Comparison of ENCODE assay signal across 14 cellular contexts in the genomic region with DNA sequence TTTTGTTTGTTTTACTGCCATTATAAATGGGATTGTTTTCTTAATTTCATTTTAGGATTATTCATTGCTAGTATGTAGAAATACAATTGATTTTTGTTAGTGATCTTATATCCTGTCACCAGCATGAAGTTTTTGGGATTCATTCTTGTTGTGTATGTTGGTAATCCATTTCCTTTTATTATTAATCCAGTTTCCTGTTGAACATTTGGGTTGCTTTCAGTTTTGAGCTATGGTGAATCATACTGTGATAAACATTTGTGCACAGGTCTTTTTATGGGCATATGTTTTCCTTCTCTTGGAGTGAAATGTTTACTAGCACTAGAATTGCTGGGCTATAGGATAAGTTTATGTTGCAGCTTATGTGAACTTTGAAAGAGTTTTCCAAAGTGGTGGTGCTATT.
DNase-seq lines count a peak whose midpoint lies in the region; ATAC-seq and TF ChIP-seq lines count a peak whose summit lies in the region.
"Had no signal": no experiment of that assay in that cellular context is flagged by ENCODE, and none has a peak within 500 bp of the region (broad histone marks: within the 10 kb centered on the region; RNA-seq: fewer than 3 reads in every experiment).

No MANE protein-coding gene starts in this region.

- H2AK5ac ChIP-seq in IMR-90 (ENCODE audit: low read depth, low read length) = no peak overlapping the region

- CTCF ChIA-PET in IMR-90 (lab: Yijun Ruan, JAX) = interaction anchor here (1.1 kb wide), 2 partner anchors 48 to 67 kb away, joined by 3 to 4 read pairs; no protein-coding TSS in a partner anchor

- H3K56ac ChIP-seq in IMR-90 (ENCODE audit: extremely low read depth, insufficient read depth, low read length) = no peak overlapping the region

- POLR2A ChIA-PET in IMR-90 (lab: Charles Lee; ENCODE audit: unreplicated experiment) = no interaction called here

- H3K9ac ChIP-seq in IMR-90 (ENCODE audit: low read depth, low read length) = no peak overlapping the region

- H3K4ac ChIP-seq in IMR-90 (ENCODE audit: low read depth, low read length) = no peak overlapping the region

- peak; percentile 11 for DNase-seq in DMS53 (lab: John Stamatoyannopoulos, UW)
- no peak for DNase-seq in DMS53 treated with DMSO at 0.1 percent for 48 hours (lab: John Stamatoyannopoulos, UW; ENCODE audit: unreplicated experiment)
- peak; percentile 60 for DNase-seq in IMR-90
- peak; percentile 41 for DNase-seq in epithelial cell of esophagus (ENCODE audit: low read depth)
- DNase-seq in psoas muscle = no peak
- DNase-seq in T1000 (lab: John Stamatoyannopoulos, UW) = no peak
- DNase-seq: activated T-cell treated with anti-CD3 and anti-CD28 coated beads, Interleukin-2, amount 50 U/mL, for 1 hour; NCI-H1417 treated with DMSO at 0.1 percent for 48 hours; retina had no signal

- no peak overlapping the region for H3K23ac ChIP-seq in IMR-90 (ENCODE audit: low read depth, low read length)

- H3K36me3 ChIP-seq in IMR-90 (ENCODE audit: control insufficient read depth, insufficient read depth, low read length) (peaks cover 9% of the 10 kb centered on the region; the same call in 1 of the 2 replicates), psoas muscle (ENCODE audit: insufficient read depth in 1 of 2, low read depth in 1 of 2) (peaks cover 0 to 2% of the 10 kb centered on the region in 2 donors)
- H3K36me3 ChIP-seq: cardiac muscle cell had no signal

- H2AK9ac ChIP-seq in IMR-90 (replicated peaks; ENCODE audit: low read depth, low read length, poor library complexity) = no peak overlapping the region

- no peak overlapping the region; a peak in 2 of 4 replicates for H4K8ac ChIP-seq in IMR-90 (ENCODE audit: low read depth in 2 of 2, low read length in 2 of 2)

- peak overlapping the region; percentile 86 for H3K4me2 ChIP-seq in IMR-90 (ENCODE audit: low read depth, low read length)

- H3K79me1 ChIP-seq in IMR-90 (ENCODE audit: low read depth in 1 of 2, low read length in 2 of 2) = peaks cover 0 to 19% of the 10 kb centered on the region in 2 experiments; a peak in 3 of 4 replicates

- BruUV-seq in IMR-90 (replicated peaks; lab: Mats Ljungman, UMichigan) = no TSS peak

- dilution Hi-C loops in IMR-90 (cut with HindIII; ENCODE audit: low sequenced_read_pairs, unreplicated experiment) = no loop called here

- H3K27ac ChIP-seq in IMR-90 (ENCODE audit: insufficient read depth, low read length) (peak overlapping the region; percentile 40; the same call in 1 of the 2 replicates), psoas muscle (peak overlapping the region; percentile 18)
- H3K27ac ChIP-seq: 22Rv1, cardiac muscle cell, gastroesophageal sphincter had no signal

- in situ Hi-C loops in IMR-90 (cut with MboI; ENCODE audit: low sequenced_read_pairs) = no loop called here

- H3K27me3 ChIP-seq in IMR-90 (ENCODE audit: control insufficient read depth, insufficient read depth, low read length) (no peaks in the 10 kb centered on the region), psoas muscle (ENCODE audit: insufficient read depth in 3 of 3, low read length in 2 of 3) (no peaks in the 10 kb centered on the region)
- H3K27me3 ChIP-seq: cardiac muscle cell, gastroesophageal sphincter had no signal

- H3K4me1 ChIP-seq in IMR-90 (ENCODE audit: control insufficient read depth, insufficient read depth, low read length) = no peaks in the 10 kb centered on the region
- peaks cover 27% of the 10 kb centered on the region for H3K4me1 ChIP-seq in psoas muscle
- H3K4me1 ChIP-seq: gastroesophageal sphincter had no signal

- H3K9me3 ChIP-seq in IMR-90 (ENCODE audit: control insufficient read depth, insufficient read depth, low read length) (peaks cover 2% of the 10 kb centered on the region; the same call in 1 of the 2 replicates), psoas muscle (no peaks in the 10 kb centered on the region)

- no peak overlapping the region for H2BK120ac ChIP-seq in IMR-90 (ENCODE audit: low read depth, low read length)

- H4K91ac ChIP-seq in IMR-90 (ENCODE audit: insufficient read depth, low read depth, low read length) = no peak overlapping the region

- ATAC-seq in IMR-90 (ENCODE audit: low read depth) (peak; percentile 86), psoas muscle (no peak), GM19324 (IDR thresholded peaks at IDR 0.05; ENCODE audit: low FRiP score, unreplicated experiment) (no peak), HG02884 (IDR thresholded peaks at IDR 0.05; ENCODE audit: unreplicated experiment) (no peak)
- ATAC-seq: gastroesophageal sphincter had no signal

- H2BK5ac ChIP-seq in IMR-90 (ENCODE audit: low read depth, low read length, poor library complexity, severe bottlenecking) = peak overlapping the region; percentile 76

- no peak overlapping the region for H3K14ac ChIP-seq in IMR-90 (replicated peaks; ENCODE audit: low read depth, low read length)

- H2BK15ac ChIP-seq in IMR-90 (ENCODE audit: low read depth, low read length) = no peak overlapping the region

- H4K5ac ChIP-seq in IMR-90 (ENCODE audit: low read depth, low read length) = no peak overlapping the region

- H2BK20ac ChIP-seq in IMR-90 (ENCODE audit: low read depth, low read length) = peak overlapping the region; percentile 7; the same call in 1 of the 2 replicates

- no peak overlapping the region for H3K18ac ChIP-seq in IMR-90 (ENCODE audit: low read depth, low read length)

- H4K20me1 ChIP-seq in IMR-90 (ENCODE audit: insufficient read depth, low read length) = no peaks in the 10 kb centered on the region

- TF ChIP-seq RAD21 in IMR-90 (IDR thresholded peaks at IDR 0.05; ENCODE audit: low read length) = no peak

- TF ChIP-seq CTCF in IMR-90 (conservative IDR thresholded peaks at IDR 0.05; ENCODE audit: low read depth, low read length) (no peak), epithelial cell of esophagus (IDR thresholded peaks at IDR 0.05; ENCODE audit: insufficient read depth, low read depth, low read length, missing control alignments) (no peak), psoas muscle (IDR thresholded peaks at IDR 0.05) (no peak)

- H3K4me3 ChIP-seq in IMR-90 (ENCODE audit: insufficient read depth, low read depth, low read length) (peak overlapping the region; percentile 2; the same call in 1 of the 2 replicates), epithelial cell of esophagus (ENCODE audit: low read length) (no peak overlapping the region), psoas muscle (no peak overlapping the region)
- H3K4me3 ChIP-seq: cardiac muscle cell, gastroesophageal sphincter had no signal

- H3K9me1 ChIP-seq in IMR-90 (ENCODE audit: insufficient read depth, low read length) = peaks cover 4% of the 10 kb centered on the region; the same call in 1 of the 2 replicates

- intact Hi-C loops in IMR-90 (cut with micrococcal nuclease) (no loop called here), psoas muscle (cut with DNase I) (loop anchor here in 1 of 2 donors (10.0 kb wide), 1 partner anchor 65 kb away; no protein-coding TSS in a partner anchor)

- TF ChIP-seq POLR2A in IMR-90 (IDR thresholded peaks at IDR 0.05; ENCODE audit: low read depth, low read length) = no peak

- H2AFZ ChIP-seq in IMR-90 (replicated peaks; ENCODE audit: low read length, poor library complexity) = no peak overlapping the region

TF ChIP-seq in IMR-90, 13 proteins besides CTCF, POLR2A, EP300 and RAD21:
- TF ChIP-seq RFX5 (IDR thresholded peaks at IDR 0.05; ENCODE audit: low read depth, low read length) (no peak), BHLHE40 (IDR thresholded peaks at IDR 0.05; ENCODE audit: low read depth, low read length) (no peak), CEBPB (IDR thresholded peaks at IDR 0.05; ENCODE audit: low read depth, low read length) (no peak), FOS (IDR thresholded peaks at IDR 0.05; ENCODE audit: low read depth, low read length) (no peak), MAFK (IDR thresholded peaks at IDR 0.05; ENCODE audit: low read depth, low read length) (no peak), RCOR1 (IDR thresholded peaks at IDR 0.05; ENCODE audit: insufficient replicate concordance, low read length) (no peak), CHD1 (IDR thresholded peaks at IDR 0.05; ENCODE audit: low read depth, low read length) (no peak), SMC3 (IDR thresholded peaks at IDR 0.05; ENCODE audit: low read depth, low read length) (no peak), MXI1 (IDR thresholded peaks at IDR 0.05; ENCODE audit: borderline replicate concordance, low read depth, low read length) (no peak), MAZ (IDR thresholded peaks at IDR 0.05; ENCODE audit: borderline replicate concordance, low read depth, low read length) (no peak), NFE2L2 (IDR thresholded peaks at IDR 0.05; ENCODE audit: low read depth, low read length) (no peak)
- TF ChIP-seq, protein P1, sequence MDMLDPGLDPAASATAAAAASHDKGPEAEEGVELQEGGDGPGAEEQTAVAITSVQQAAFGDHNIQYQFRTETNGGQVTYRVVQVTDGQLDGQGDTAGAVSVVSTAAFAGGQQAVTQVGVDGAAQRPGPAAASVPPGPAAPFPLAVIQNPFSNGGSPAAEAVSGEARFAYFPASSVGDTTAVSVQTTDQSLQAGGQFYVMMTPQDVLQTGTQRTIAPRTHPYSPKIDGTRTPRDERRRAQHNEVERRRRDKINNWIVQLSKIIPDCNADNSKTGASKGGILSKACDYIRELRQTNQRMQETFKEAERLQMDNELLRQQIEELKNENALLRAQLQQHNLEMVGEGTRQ (IDR thresholded peaks at IDR 0.05; ENCODE audit: low read depth, low read length) = no peak
- TF ChIP-seq, protein P2, sequence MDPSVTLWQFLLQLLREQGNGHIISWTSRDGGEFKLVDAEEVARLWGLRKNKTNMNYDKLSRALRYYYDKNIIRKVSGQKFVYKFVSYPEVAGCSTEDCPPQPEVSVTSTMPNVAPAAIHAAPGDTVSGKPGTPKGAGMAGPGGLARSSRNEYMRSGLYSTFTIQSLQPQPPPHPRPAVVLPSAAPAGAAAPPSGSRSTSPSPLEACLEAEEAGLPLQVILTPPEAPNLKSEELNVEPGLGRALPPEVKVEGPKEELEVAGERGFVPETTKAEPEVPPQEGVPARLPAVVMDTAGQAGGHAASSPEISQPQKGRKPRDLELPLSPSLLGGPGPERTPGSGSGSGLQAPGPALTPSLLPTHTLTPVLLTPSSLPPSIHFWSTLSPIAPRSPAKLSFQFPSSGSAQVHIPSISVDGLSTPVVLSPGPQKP (IDR thresholded peaks at IDR 0.05; ENCODE audit: borderline replicate concordance, low read depth, low read length) = no peak
TF ChIP-seq in IMR-90: peak in this region for 0.

Comparison
In these comparisons a context has a peak if more than half of its experiments do, and no peak if none do; other contexts are left out.
1. DNase-seq: peak in DMS53 (single experiment), IMR-90 (single experiment) and epithelial cell of esophagus (single experiment); none in DMS53 treated with DMSO at 0.1 percent for 48 hours (single experiment), psoas muscle (0 of 2) and T1000 (single experiment).